In the genomic region with DNA sequence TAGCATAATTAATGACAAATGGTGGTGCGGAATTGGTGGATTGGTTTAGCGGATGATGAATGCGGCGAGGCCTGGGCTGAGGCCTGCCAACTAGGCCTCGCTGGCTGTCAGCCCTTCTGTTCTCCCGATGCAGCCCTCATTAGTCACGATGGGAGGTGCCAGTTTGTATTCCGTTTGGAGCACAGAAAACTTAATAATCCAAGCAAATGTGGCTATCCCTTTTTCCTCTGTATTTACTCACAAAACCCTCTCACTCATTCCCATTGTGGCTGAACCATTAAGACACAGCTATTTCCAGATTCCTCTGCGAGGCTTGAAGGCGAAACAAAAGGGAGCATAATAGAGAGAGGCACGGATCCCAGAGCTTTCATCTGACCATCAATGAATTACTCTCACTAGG, we compare ENCODE assay signal across 14 cellular contexts.
DNase-seq lines count a peak whose midpoint lies in the region; ATAC-seq, FAIRE-seq and TF ChIP-seq lines count a peak whose summit lies in the region.
"Had no signal": no experiment of that assay in that cellular context is flagged by ENCODE, and none has a peak within 500 bp of the region (broad histone marks: within the 10 kb centered on the region; RNA-seq: fewer than 3 reads in every experiment).

No MANE protein-coding gene starts in this region.

- peak overlapping the region; percentile 48 for H3K27ac ChIP-seq in astrocyte (ENCODE audit: low read depth, low read length)

- H3K4me1 ChIP-seq in astrocyte (ENCODE audit: insufficient read depth, low read length) = peaks cover 29% of the 10 kb centered on the region

- no peak overlapping the region for H3K27ac Mint-ChIP-seq in astrocyte (ENCODE audit: unreplicated experiment)
- H3K27ac Mint-ChIP-seq: activated CD4-positive, alpha-beta T cell treated with anti-CD3 and anti-CD28 coated beads, Interleukin-2, amount 10 ng/mL, durations not matched to agents 7 days and 5 days had no signal

- H3K79me2 ChIP-seq in astrocyte (ENCODE audit: insufficient read depth, low read length) = no peaks in the 10 kb centered on the region

- DNase-seq in NCI-H1417 (lab: John Stamatoyannopoulos, UW) (peak in 2 of 3 experiments; percentile 36 to 43), NCI-H1417 treated with DMSO at 0.1 percent for 48 hours (lab: John Stamatoyannopoulos, UW) (no peak), astrocyte (ENCODE audit: low read depth) (peak; percentile 75), hypothalamus (lab: John Stamatoyannopoulos, UW) (peak in 34 of 51 donors; percentile 27 to 85 (median 56)), stromal cell of bone marrow (ENCODE audit: low read depth) (peak; percentile 17), foreskin melanocyte (no peak), GM19239 (ENCODE audit: insufficient read length, low spot score) (no peak)
- DNase-seq: activated CD4-positive, alpha-beta T cell treated with anti-CD3 and anti-CD28 coated beads, Interleukin-2, amount 10 ng/mL, durations not matched to agents 7 days and 5 days; T-cell had no signal

- H3K36me3 ChIP-seq in astrocyte (ENCODE audit: insufficient read depth, low read length) = no peaks in the 10 kb centered on the region

- H4K20me1 ChIP-seq in astrocyte (ENCODE audit: insufficient read depth, low read length) = no peaks in the 10 kb centered on the region

- no peaks in the 10 kb centered on the region for H3K36me3 Mint-ChIP-seq in astrocyte (ENCODE audit: low read depth, unreplicated experiment)
- H3K36me3 Mint-ChIP-seq: T-cell had no signal

- H2AFZ ChIP-seq in astrocyte (ENCODE audit: low read depth, low read length) = peak overlapping the region; percentile 76

- TF ChIP-seq CTCF in astrocyte (IDR thresholded peaks at IDR 0.05; ENCODE audit: insufficient read depth, low read depth, low read length) = no peak

- H3K4me3 Mint-ChIP-seq in astrocyte (ENCODE audit: unreplicated experiment) = no peak overlapping the region
- H3K4me3 Mint-ChIP-seq: activated CD4-positive, alpha-beta T cell treated with anti-CD3 and anti-CD28 coated beads, Interleukin-2, amount 10 ng/mL, durations not matched to agents 7 days and 5 days; central memory CD8-positive, alpha-beta T cell; T-cell had no signal

- H3K4me1 Mint-ChIP-seq in astrocyte (ENCODE audit: low read depth, unreplicated experiment) = peaks cover 31% of the 10 kb centered on the region

- no peaks in the 10 kb centered on the region for H3K9me3 Mint-ChIP-seq in astrocyte (ENCODE audit: unreplicated experiment)
- H3K9me3 Mint-ChIP-seq: central memory CD8-positive, alpha-beta T cell; T-cell had no signal

- H3K4me3 ChIP-seq in astrocyte (ENCODE audit: insufficient read depth, low read depth, low read length) = no peak overlapping the region
- H3K4me3 ChIP-seq: suprapubic skin had no signal

- no peak for ATAC-seq in GM21381 (IDR thresholded peaks at IDR 0.05; ENCODE audit: unreplicated experiment)
- ATAC-seq: T-cell had no signal

- H3K27me3 ChIP-seq in astrocyte (ENCODE audit: insufficient read depth, low read length) = no peaks in the 10 kb centered on the region
- H3K27me3 ChIP-seq: suprapubic skin had no signal

- H3K9me3 ChIP-seq in astrocyte (ENCODE audit: insufficient read depth, low read depth, low read length) = no peaks in the 10 kb centered on the region
- H3K9me3 ChIP-seq: suprapubic skin had no signal

- no peaks in the 10 kb centered on the region for H3K27me3 Mint-ChIP-seq in astrocyte (ENCODE audit: low read depth, unreplicated experiment)
- H3K27me3 Mint-ChIP-seq: activated CD4-positive, alpha-beta T cell treated with anti-CD3 and anti-CD28 coated beads, Interleukin-2, amount 10 ng/mL, durations not matched to agents 7 days and 5 days; central memory CD8-positive, alpha-beta T cell; T-cell had no signal

- FAIRE-seq in astrocyte (lab: Jason Lieb, UNC) (peak; percentile 34), GM19239 (lab: Jason Lieb, UNC) (no peak)
- FAIRE-seq: A204.1, GM18507 had no signal

- peak overlapping the region; percentile 56 for H3K4me2 ChIP-seq in astrocyte (ENCODE audit: low read length)

- peak overlapping the region; percentile 39 for H3K9ac ChIP-seq in astrocyte (ENCODE audit: low read length)

Comparison
In these comparisons a context has a peak if more than half of its experiments do, and no peak if none do; other contexts are left out.
1. DNase-seq: peak in NCI-H1417 (2 of 3), astrocyte (single experiment), hypothalamus (34 of 51) and stromal cell of bone marrow (single experiment); none in NCI-H1417 treated with DMSO at 0.1 percent for 48 hours (single experiment), foreskin melanocyte (single experiment) and GM19239 (single experiment).